8 cellular contexts compared by ENCODE assay signal in genomic region chr7:99500637-99501009, GRCh38. TPM values are rescaled to one million over a fixed set of nuclear protein-coding genes. Genes with fewer than 3 reads are reported as not detected.
DNase-seq lines count a peak whose midpoint lies in the region; ATAC-seq and TF ChIP-seq lines count a peak whose summit lies in the region.

No MANE protein-coding gene starts in this region.

- H3K27ac Mint-ChIP-seq in T-helper 17 cell, result peak overlapping the region; percentile 99

- H3K27me3 Mint-ChIP-seq in T-helper 17 cell, result no peaks in the 10 kb centered on the region

- no peak for TF ChIP-seq CTCF in fibroblast of villous mesenchyme (IDR thresholded peaks at IDR 0.05; ENCODE audit: insufficient read depth, low read depth, low read length)
- no peak for TF ChIP-seq CTCF in retinal pigment epithelial cell (conservative IDR thresholded peaks at IDR 0.05; ENCODE audit: low read depth, low read length)

- no peak for DNase-seq in T-helper 17 cell
- DNase-seq in fibroblast of villous mesenchyme (ENCODE audit: low read depth), result no peak
- no peak for DNase-seq in retinal pigment epithelial cell (ENCODE audit: low read depth)
- no peak for DNase-seq in NCI-H1048 (lab: John Stamatoyannopoulos, UW)
- no peak for DNase-seq in cerebellar cortex (ENCODE audit: low spot score)
- no peak for DNase-seq in NCI-H2196 treated with DMSO at 0.1 percent for 48 hours (lab: John Stamatoyannopoulos, UW; ENCODE audit: unreplicated experiment)
- DNase-seq in UCSD-AML1 (lab: John Stamatoyannopoulos, UW; ENCODE audit: unreplicated experiment), result no peak

- ATAC-seq in T-helper 17 cell, result no peak

- H3K4me1 Mint-ChIP-seq in T-helper 17 cell, result peaks cover 22% of the 10 kb centered on the region

- peak overlapping the region; percentile 100 for H3K4me3 Mint-ChIP-seq in T-helper 17 cell

- peaks cover 4% of the 10 kb centered on the region for H3K36me3 Mint-ChIP-seq in T-helper 17 cell (ENCODE audit: low read depth)

- no peaks in the 10 kb centered on the region for H3K9me3 ChIP-seq in T-helper 17 cell (ENCODE audit: control insufficient read depth, low read length, poor library complexity, severe bottlenecking)

- H3K4me3 ChIP-seq in GM08714 (ENCODE audit: low read length) (peak overlapping the region; percentile 94), fibroblast of villous mesenchyme (ENCODE audit: low read depth, low read length) (peak overlapping the region; percentile 90), retinal pigment epithelial cell (ENCODE audit: low read length) (peak overlapping the region; percentile 97)

RNA-seq across cellular contexts. Expression of gene ZNF394, which starts 0.5 kb away (rescaled TPM):
- total RNA-seq in T-helper 17 cell (100 to 1,000 TPM; 189 to 198 TPM), fibroblast of villous mesenchyme (22.5 and 30.2 TPM in 2 replicates)

RNA-seq across cellular contexts. Expression of gene ZKSCAN5, which starts 3.8 kb away (rescaled TPM):
- total RNA-seq in T-helper 17 cell, result 1 to 10 TPM; 4.4 to 4.6 TPM
- total RNA-seq in fibroblast of villous mesenchyme, result 11.6 and 17.7 TPM in 2 replicates

RNA-seq across cellular contexts. Expression of gene ZNF789, which starts 27.9 kb away (rescaled TPM):
- total RNA-seq in T-helper 17 cell, result 10 to 100 TPM; 12.5 to 18.1 TPM
- 9.3 and 11.7 TPM in 2 replicates for total RNA-seq in fibroblast of villous mesenchyme

RNA-seq across cellular contexts. Expression of gene ATP5MF, which starts 34.7 kb away (rescaled TPM):
- total RNA-seq in T-helper 17 cell (100 to 1,000 TPM in 1 of 2 donors, 10 to 100 TPM in 1; 83.3 to 103 TPM), fibroblast of villous mesenchyme (190 and 573 TPM in 2 replicates)

RNA-seq across cellular contexts. Expression of gene FAM200A, which starts 51.3 kb away (rescaled TPM):
- total RNA-seq in T-helper 17 cell, result 1 to 10 TPM; 2.3 to 2.5 TPM
- total RNA-seq in fibroblast of villous mesenchyme, result 5.5 and 9.5 TPM in 2 replicates
